In genomic region chr19:40718774-40719391, GRCh38 we compare ENCODE assay signal across 8 cellular contexts. TPM values are rescaled to one million over a fixed set of nuclear protein-coding genes. Genes with fewer than 3 reads are reported as not detected.
DNase-seq lines count a peak whose midpoint lies in the region; ATAC-seq and TF ChIP-seq lines count a peak whose summit lies in the region.

No MANE protein-coding gene starts in this region.

- ATAC-seq in GM18861 (IDR thresholded peaks at IDR 0.05; ENCODE audit: unreplicated experiment), result no peak
- ATAC-seq in HG03521 (IDR thresholded peaks at IDR 0.05; ENCODE audit: unreplicated experiment), result no peak

- POLR2A ChIA-PET in MCF 10A (lab: Yijun Ruan, JAX), result interaction anchor here (0.6 to 3.7 kb wide), 19 partner anchors 9 to 841 kb away, joined by 3 to 43 read pairs (median 4); partner anchors contain the start of genes ACTMAP, EGLN2, NUMBL and RAB4B

- DNase-seq in NCI-H82 (lab: John Stamatoyannopoulos, UW) (peak; percentile 33), NCI-H82 treated with DMSO at 0.1 percent for 48 hours (lab: John Stamatoyannopoulos, UW; ENCODE audit: unreplicated experiment) (no peak), NCI-H2171 treated with DMSO at 0.1 percent for 48 hours (lab: John Stamatoyannopoulos, UW) (peak; percentile 56), MCF 10A (ENCODE audit: unreplicated experiment) (peak; percentile 92), immature natural killer cell (peak in 1 of 3 donors; percentile 11)
- DNase-seq in stimulated activated CD8-positive, alpha-beta memory T cell treated with anti-CD3 and anti-CD28 coated beads, Interleukin-4, amount 100 ng/mL, for 48 hours, result peak; percentile 36

- H3K4me1 Mint-ChIP-seq in MCF 10A (ENCODE audit: insufficient read depth, unreplicated experiment) (peaks cover 47% of the 10 kb centered on the region), immature natural killer cell (peaks cover 74 to 75% of the 10 kb centered on the region in 2 donors)

- BruUV-seq in MCF 10A (replicated peaks; lab: Mats Ljungman, UMichigan), result no TSS peak

- H3K4me3 Mint-ChIP-seq in MCF 10A (ENCODE audit: unreplicated experiment) (peak overlapping the region; percentile 92), immature natural killer cell (peak overlapping the region; percentile 83 to 93 (median 90))

- no peaks in the 10 kb centered on the region for H3K27me3 Mint-ChIP-seq in MCF 10A (ENCODE audit: insufficient read depth, unreplicated experiment)
- peaks cover 11 to 23% (median 16%) of the 10 kb centered on the region in 3 donors for H3K27me3 Mint-ChIP-seq in immature natural killer cell (ENCODE audit: low read depth in 3 of 3)

- H3K9me3 Mint-ChIP-seq in MCF 10A (ENCODE audit: unreplicated experiment) (no peaks in the 10 kb centered on the region), immature natural killer cell (no peaks in the 10 kb centered on the region)

- TF ChIP-seq CTCF in MCF 10A (IDR thresholded peaks at IDR 0.05; ENCODE audit: unreplicated experiment), result no peak

- intact Hi-C loops in MCF 10A (cut with micrococcal nuclease), result loop anchor here (1.0 kb wide), 1 partner anchor 79 kb away; no protein-coding TSS in a partner anchor

- CTCF ChIA-PET in MCF 10A (lab: Yijun Ruan, JAX), result interaction anchor here (0.6 to 0.9 kb wide), 2 partner anchors 36 to 413 kb away, joined by 4 read pairs; no protein-coding TSS in a partner anchor

- peaks cover 62% of the 10 kb centered on the region for H3K36me3 Mint-ChIP-seq in MCF 10A (ENCODE audit: insufficient read depth, unreplicated experiment)
- peaks cover 0 to 8% (median 4%) of the 10 kb centered on the region in 3 donors for H3K36me3 Mint-ChIP-seq in immature natural killer cell

- H3K27ac Mint-ChIP-seq in MCF 10A (ENCODE audit: low read depth, unreplicated experiment), result peak overlapping the region; percentile 95
- H3K27ac Mint-ChIP-seq in immature natural killer cell, result peak overlapping the region; percentile 76 to 98 (median 93)

RNA-seq across cellular contexts. Expression of gene ITPKC, which starts 2.0 kb away (rescaled TPM):
- total RNA-seq in MCF 10A (2022), result 27.1 and 33.2 TPM in 2 replicates
- 1 to 10 TPM; 3.8 to 8.1 (median 4.5) TPM for polyA plus RNA-seq in immature natural killer cell

RNA-seq across cellular contexts. Expression of gene COQ8B, which starts 2.2 kb away (rescaled TPM):
- 41.7 and 46.7 TPM in 2 replicates for total RNA-seq in MCF 10A (2022)
- polyA plus RNA-seq in immature natural killer cell, result 10 to 100 TPM; 18.3 to 23.5 (median 20.8) TPM

RNA-seq across cellular contexts. Expression of gene NUMBL, which starts 28.4 kb away (rescaled TPM):
- 18.4 and 21.1 TPM in 2 replicates for total RNA-seq in MCF 10A (2022)
- polyA plus RNA-seq in immature natural killer cell, result 1 to 10 TPM in 2 of 3 donors, not detected in 1; 1.3 to 1.7 TPM

RNA-seq across cellular contexts. Expression of gene ACTMAP, which starts 31.4 kb away (rescaled TPM):
- total RNA-seq in MCF 10A (2022), result 19.3 and 21.2 TPM in 2 replicates
- 1 to 10 TPM in 2 of 3 donors, not detected in 1; 3.1 to 6.2 TPM for polyA plus RNA-seq in immature natural killer cell

RNA-seq across cellular contexts. Expression of gene SNRPA, which starts 32.1 kb away (rescaled TPM):
- 108 and 160 TPM in 2 replicates for total RNA-seq in MCF 10A (2022)
- 10 to 100 TPM; 28.9 to 78.7 (median 39.2) TPM for polyA plus RNA-seq in immature natural killer cell
